ENCODE assay signal across 1 cellular context in genomic region chr9:128043467-128043868, GRCh38.
TF ChIP-seq lines count a peak whose summit lies in the region.

No MANE protein-coding gene starts in this region.

TF ChIP-seq in HepG2, 621 proteins besides CTCF, POLR2A, EP300 and RAD21 (continued from another document and continues in another):
- no peak for TF ChIP-seq ZNF260 (CRISPR knock-in tag; IDR thresholded peaks at IDR 0.05; ENCODE audit: borderline replicate concordance, low read depth)
- TF ChIP-seq, protein P1, sequence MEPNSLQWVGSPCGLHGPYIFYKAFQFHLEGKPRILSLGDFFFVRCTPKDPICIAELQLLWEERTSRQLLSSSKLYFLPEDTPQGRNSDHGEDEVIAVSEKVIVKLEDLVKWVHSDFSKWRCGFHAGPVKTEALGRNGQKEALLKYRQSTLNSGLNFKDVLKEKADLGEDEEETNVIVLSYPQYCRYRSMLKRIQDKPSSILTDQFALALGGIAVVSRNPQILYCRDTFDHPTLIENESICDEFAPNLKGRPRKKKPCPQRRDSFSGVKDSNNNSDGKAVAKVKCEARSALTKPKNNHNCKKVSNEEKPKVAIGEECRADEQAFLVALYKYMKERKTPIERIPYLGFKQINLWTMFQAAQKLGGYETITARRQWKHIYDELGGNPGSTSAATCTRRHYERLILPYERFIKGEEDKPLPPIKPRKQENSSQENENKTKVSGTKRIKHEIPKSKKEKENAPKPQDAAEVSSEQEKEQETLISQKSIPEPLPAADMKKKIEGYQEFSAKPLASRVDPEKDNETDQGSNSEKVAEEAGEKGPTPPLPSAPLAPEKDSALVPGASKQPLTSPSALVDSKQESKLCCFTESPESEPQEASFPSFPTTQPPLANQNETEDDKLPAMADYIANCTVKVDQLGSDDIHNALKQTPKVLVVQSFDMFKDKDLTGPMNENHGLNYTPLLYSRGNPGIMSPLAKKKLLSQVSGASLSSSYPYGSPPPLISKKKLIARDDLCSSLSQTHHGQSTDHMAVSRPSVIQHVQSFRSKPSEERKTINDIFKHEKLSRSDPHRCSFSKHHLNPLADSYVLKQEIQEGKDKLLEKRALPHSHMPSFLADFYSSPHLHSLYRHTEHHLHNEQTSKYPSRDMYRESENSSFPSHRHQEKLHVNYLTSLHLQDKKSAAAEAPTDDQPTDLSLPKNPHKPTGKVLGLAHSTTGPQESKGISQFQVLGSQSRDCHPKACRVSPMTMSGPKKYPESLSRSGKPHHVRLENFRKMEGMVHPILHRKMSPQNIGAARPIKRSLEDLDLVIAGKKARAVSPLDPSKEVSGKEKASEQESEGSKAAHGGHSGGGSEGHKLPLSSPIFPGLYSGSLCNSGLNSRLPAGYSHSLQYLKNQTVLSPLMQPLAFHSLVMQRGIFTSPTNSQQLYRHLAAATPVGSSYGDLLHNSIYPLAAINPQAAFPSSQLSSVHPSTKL (CRISPR knock-in tag; IDR thresholded peaks at IDR 0.05), result peak; percentile 59; the same call in 1 of the 2 replicates
- no peak for TF ChIP-seq HIC2 (CRISPR knock-in tag; IDR thresholded peaks at IDR 0.05; ENCODE audit: low read depth)
- TF ChIP-seq NFKB2 (CRISPR knock-in tag; IDR thresholded peaks at IDR 0.05; ENCODE audit: borderline replicate concordance), result peak; percentile 50; the same call in 1 of the 2 replicates
- no peak for TF ChIP-seq TOE1 (CRISPR knock-in tag; IDR thresholded peaks at IDR 0.05)
- peak; percentile 36; the same call in 1 of the 2 replicates for TF ChIP-seq THAP11 (CRISPR knock-in tag; IDR thresholded peaks at IDR 0.05)
- no peak for TF ChIP-seq KDM1A (CRISPR knock-in tag; IDR thresholded peaks at IDR 0.05)
- TF ChIP-seq, protein P2, sequence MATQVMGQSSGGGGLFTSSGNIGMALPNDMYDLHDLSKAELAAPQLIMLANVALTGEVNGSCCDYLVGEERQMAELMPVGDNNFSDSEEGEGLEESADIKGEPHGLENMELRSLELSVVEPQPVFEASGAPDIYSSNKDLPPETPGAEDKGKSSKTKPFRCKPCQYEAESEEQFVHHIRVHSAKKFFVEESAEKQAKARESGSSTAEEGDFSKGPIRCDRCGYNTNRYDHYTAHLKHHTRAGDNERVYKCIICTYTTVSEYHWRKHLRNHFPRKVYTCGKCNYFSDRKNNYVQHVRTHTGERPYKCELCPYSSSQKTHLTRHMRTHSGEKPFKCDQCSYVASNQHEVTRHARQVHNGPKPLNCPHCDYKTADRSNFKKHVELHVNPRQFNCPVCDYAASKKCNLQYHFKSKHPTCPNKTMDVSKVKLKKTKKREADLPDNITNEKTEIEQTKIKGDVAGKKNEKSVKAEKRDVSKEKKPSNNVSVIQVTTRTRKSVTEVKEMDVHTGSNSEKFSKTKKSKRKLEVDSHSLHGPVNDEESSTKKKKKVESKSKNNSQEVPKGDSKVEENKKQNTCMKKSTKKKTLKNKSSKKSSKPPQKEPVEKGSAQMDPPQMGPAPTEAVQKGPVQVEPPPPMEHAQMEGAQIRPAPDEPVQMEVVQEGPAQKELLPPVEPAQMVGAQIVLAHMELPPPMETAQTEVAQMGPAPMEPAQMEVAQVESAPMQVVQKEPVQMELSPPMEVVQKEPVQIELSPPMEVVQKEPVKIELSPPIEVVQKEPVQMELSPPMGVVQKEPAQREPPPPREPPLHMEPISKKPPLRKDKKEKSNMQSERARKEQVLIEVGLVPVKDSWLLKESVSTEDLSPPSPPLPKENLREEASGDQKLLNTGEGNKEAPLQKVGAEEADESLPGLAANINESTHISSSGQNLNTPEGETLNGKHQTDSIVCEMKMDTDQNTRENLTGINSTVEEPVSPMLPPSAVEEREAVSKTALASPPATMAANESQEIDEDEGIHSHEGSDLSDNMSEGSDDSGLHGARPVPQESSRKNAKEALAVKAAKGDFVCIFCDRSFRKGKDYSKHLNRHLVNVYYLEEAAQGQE (IDR thresholded peaks at IDR 0.05; ENCODE audit: borderline replicate concordance in 1 of 2, low read depth in 1 of 2, low read length in 2 of 2), result no peak
- TF ChIP-seq PAWR (CRISPR knock-in tag; IDR thresholded peaks at IDR 0.05; ENCODE audit: borderline replicate concordance), result no peak
- TF ChIP-seq, protein P3, sequence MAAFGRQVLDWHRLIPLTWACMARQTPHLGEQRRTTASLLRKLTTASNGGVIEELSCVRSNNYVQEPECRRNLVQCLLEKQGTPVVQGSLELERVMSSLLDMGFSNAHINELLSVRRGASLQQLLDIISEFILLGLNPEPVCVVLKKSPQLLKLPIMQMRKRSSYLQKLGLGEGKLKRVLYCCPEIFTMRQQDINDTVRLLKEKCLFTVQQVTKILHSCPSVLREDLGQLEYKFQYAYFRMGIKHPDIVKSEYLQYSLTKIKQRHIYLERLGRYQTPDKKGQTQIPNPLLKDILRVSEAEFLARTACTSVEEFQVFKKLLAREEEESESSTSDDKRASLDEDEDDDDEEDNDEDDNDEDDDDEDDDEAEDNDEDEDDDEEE (CRISPR knock-in tag; IDR thresholded peaks at IDR 0.05), result no peak
- TF ChIP-seq FLYWCH1 (CRISPR knock-in tag; IDR thresholded peaks at IDR 0.05), result no peak
- TF ChIP-seq ZNF580 (CRISPR knock-in tag; IDR thresholded peaks at IDR 0.05; ENCODE audit: borderline replicate concordance, low read depth), result 0 out of 2 replicates have a peak, but pooled peaks have one; percentile 25
- no peak for TF ChIP-seq ZNF550 (CRISPR knock-in tag; IDR thresholded peaks at IDR 0.05; ENCODE audit: borderline replicate concordance)
- peak; percentile 89 for TF ChIP-seq TEAD3 (CRISPR knock-in tag; optimal IDR thresholded peaks at IDR 0.05; ENCODE audit: borderline replicate concordance)
- peak; percentile 76; the same call in 1 of the 2 replicates for TF ChIP-seq MYC (CRISPR knock-in tag; IDR thresholded peaks at IDR 0.05; ENCODE audit: borderline replicate concordance)
- peak; percentile 82 for TF ChIP-seq NAIF1 (CRISPR knock-in tag; IDR thresholded peaks at IDR 0.05; ENCODE audit: borderline replicate concordance)
- TF ChIP-seq, protein P4, sequence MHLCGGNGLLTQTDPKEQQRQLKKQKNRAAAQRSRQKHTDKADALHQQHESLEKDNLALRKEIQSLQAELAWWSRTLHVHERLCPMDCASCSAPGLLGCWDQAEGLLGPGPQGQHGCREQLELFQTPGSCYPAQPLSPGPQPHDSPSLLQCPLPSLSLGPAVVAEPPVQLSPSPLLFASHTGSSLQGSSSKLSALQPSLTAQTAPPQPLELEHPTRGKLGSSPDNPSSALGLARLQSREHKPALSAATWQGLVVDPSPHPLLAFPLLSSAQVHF (CRISPR knock-in tag; IDR thresholded peaks at IDR 0.05), result no peak
- no peak for TF ChIP-seq ATAD3A (CRISPR knock-in tag; IDR thresholded peaks at IDR 0.05)
- peak; percentile 94 for TF ChIP-seq PATZ1 (CRISPR knock-in tag; IDR thresholded peaks at IDR 0.05)
- TF ChIP-seq, protein P5, sequence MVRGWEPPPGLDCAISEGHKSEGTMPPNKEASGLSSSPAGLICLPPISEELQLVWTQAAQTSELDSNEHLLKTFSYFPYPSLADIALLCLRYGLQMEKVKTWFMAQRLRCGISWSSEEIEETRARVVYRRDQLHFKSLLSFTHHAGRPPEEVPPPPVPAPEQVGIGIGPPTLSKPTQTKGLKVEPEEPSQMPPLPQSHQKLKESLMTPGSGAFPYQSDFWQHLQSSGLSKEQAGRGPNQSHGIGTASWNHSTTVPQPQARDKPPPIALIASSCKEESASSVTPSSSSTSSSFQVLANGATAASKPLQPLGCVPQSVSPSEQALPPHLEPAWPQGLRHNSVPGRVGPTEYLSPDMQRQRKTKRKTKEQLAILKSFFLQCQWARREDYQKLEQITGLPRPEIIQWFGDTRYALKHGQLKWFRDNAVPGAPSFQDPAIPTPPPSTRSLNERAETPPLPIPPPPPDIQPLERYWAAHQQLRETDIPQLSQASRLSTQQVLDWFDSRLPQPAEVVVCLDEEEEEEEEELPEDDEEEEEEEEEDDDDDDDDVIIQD (CRISPR knock-in tag; IDR thresholded peaks at IDR 0.05; ENCODE audit: low read depth), result peak; percentile 27; the same call in 1 of the 2 replicates
- no peak for TF ChIP-seq SIN3B (IDR thresholded peaks at IDR 0.05; ENCODE audit: low read length)
- no peak for TF ChIP-seq ZNF792 (CRISPR knock-in tag; IDR thresholded peaks at IDR 0.05)
- TF ChIP-seq FOSL1 (CRISPR knock-in tag; IDR thresholded peaks at IDR 0.05; ENCODE audit: borderline replicate concordance), result no peak
- no peak for TF ChIP-seq ZNF160 (CRISPR knock-in tag; IDR thresholded peaks at IDR 0.05)
- TF ChIP-seq ZNF367 (CRISPR knock-in tag; IDR thresholded peaks at IDR 0.05; ENCODE audit: borderline replicate concordance), result no peak
- no peak for TF ChIP-seq MXD1 (CRISPR knock-in tag; IDR thresholded peaks at IDR 0.05)
- TF ChIP-seq ZNF652 (CRISPR knock-in tag; IDR thresholded peaks at IDR 0.05; ENCODE audit: borderline replicate concordance, low read depth), result no peak
- TF ChIP-seq DDIT3 (CRISPR knock-in tag; IDR thresholded peaks at IDR 0.05), result no peak
- TF ChIP-seq ATF7-NPFF (CRISPR knock-in tag; IDR thresholded peaks at IDR 0.05; ENCODE audit: low read depth), result peak; percentile 38; the same call in 1 of the 2 replicates
- TF ChIP-seq ZNF556 (CRISPR knock-in tag; IDR thresholded peaks at IDR 0.05; ENCODE audit: borderline replicate concordance), result no peak
- TF ChIP-seq RARG (CRISPR knock-in tag; IDR thresholded peaks at IDR 0.05; ENCODE audit: low read depth), result no peak
- TF ChIP-seq KDM3A (CRISPR knock-in tag; IDR thresholded peaks at IDR 0.05; ENCODE audit: low read depth), result 0 out of 2 replicates have a peak, but pooled peaks have one; percentile 60
- 0 out of 2 replicates have a peak, but pooled peaks have one; percentile 55 for TF ChIP-seq ZNF710 (CRISPR knock-in tag; IDR thresholded peaks at IDR 0.05; ENCODE audit: borderline replicate concordance)
- peak; percentile 69 for TF ChIP-seq SALL1 (CRISPR knock-in tag; IDR thresholded peaks at IDR 0.05)
- TF ChIP-seq ZNF296 (CRISPR knock-in tag; conservative IDR thresholded peaks at IDR 0.05), result 0 out of 2 replicates have a peak, but pooled peaks have one; percentile 59
- TF ChIP-seq, protein P6, sequence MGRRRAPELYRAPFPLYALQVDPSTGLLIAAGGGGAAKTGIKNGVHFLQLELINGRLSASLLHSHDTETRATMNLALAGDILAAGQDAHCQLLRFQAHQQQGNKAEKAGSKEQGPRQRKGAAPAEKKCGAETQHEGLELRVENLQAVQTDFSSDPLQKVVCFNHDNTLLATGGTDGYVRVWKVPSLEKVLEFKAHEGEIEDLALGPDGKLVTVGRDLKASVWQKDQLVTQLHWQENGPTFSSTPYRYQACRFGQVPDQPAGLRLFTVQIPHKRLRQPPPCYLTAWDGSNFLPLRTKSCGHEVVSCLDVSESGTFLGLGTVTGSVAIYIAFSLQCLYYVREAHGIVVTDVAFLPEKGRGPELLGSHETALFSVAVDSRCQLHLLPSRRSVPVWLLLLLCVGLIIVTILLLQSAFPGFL (CRISPR knock-in tag; IDR thresholded peaks at IDR 0.05), result no peak
- no peak for TF ChIP-seq ZNF713 (CRISPR knock-in tag; IDR thresholded peaks at IDR 0.05)
- TF ChIP-seq, protein P7, sequence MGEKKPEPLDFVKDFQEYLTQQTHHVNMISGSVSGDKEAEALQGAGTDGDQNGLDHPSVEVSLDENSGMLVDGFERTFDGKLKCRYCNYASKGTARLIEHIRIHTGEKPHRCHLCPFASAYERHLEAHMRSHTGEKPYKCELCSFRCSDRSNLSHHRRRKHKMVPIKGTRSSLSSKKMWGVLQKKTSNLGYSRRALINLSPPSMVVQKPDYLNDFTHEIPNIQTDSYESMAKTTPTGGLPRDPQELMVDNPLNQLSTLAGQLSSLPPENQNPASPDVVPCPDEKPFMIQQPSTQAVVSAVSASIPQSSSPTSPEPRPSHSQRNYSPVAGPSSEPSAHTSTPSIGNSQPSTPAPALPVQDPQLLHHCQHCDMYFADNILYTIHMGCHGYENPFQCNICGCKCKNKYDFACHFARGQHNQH (CRISPR knock-in tag; IDR thresholded peaks at IDR 0.05), result peak; percentile 32; the same call in 1 of the 2 replicates
